20 cellular contexts compared by ENCODE assay signal in the genomic region with DNA sequence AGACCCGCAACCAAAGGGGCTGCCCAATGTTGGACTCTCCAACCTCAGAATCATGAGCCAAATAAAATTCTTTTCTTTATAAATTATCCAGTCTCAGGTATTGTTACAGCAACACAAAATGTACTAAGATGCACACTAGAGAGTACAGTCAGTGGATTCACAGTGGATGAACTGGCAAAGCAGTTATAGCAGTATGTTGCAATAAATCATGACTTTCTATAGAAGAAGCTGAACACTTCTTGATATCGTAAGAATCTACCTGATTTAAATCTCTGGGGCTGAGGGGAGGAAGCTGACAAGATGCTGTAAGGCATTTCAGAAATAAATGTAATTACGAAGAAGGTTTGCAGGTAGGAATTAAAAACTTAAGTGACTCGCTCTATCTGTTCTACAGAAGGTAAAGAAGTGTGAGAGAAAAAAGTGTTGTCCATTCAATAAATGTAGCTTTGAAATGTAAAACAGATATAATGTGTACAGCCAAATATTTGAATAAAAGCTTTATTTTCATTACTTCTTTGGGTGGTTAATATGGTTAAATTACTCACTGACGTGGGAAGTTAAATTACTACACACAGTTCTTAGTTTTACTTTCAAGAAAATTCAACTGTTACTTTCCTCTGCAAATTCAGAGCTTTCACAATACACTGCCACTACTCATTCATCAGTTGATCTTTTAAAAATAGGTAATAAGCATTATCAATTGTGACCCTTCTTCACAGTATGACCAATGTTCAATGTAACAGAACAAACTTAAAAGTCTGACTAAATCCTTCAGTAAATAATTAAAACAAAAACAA. TPM values are rescaled to one million over a fixed set of nuclear protein-coding genes. Genes with fewer than 3 reads are reported as not detected.
DNase-seq lines count a peak whose midpoint lies in the region; ATAC-seq and TF ChIP-seq lines count a peak whose summit lies in the region.
"Had no signal": no experiment of that assay in that cellular context is flagged by ENCODE, and none has a peak within 500 bp of the region (broad histone marks: within the 10 kb centered on the region; RNA-seq: fewer than 3 reads in every experiment).

No MANE protein-coding gene starts in this region.

- H3K27me3 Mint-ChIP-seq in activated CD8-positive, alpha-beta T cell treated with anti-CD3 and anti-CD28 coated beads for 36 hours: no peaks in the 10 kb centered on the region
- no peaks in the 10 kb centered on the region for H3K27me3 Mint-ChIP-seq in T-cell
- H3K27me3 Mint-ChIP-seq: naive B cell; stimulated activated naive B cell treated with anti-CD40 and anti-IgM and Interleukin-4, amounts not matched to agents 10 μg/mL and 1 μg/mL and 100 μg/mL, for 72 hours had no signal

- peaks cover 83% of the 10 kb centered on the region for H3K4me1 Mint-ChIP-seq in activated CD8-positive, alpha-beta T cell treated with anti-CD3 and anti-CD28 coated beads for 36 hours (ENCODE audit: low read depth)
- H3K4me1 Mint-ChIP-seq in T-cell: peaks cover 93 to 96% (median 94%) of the 10 kb centered on the region in 3 donors

- H3K4me1 ChIP-seq in mucosa of descending colon (ENCODE audit: low read depth): peaks cover 14% of the 10 kb centered on the region

- no peak for TF ChIP-seq CTCF in activated CD8-positive, alpha-beta T cell treated with anti-CD3 and anti-CD28 coated beads for 36 hours (IDR thresholded peaks at IDR 0.05)
- TF ChIP-seq CTCF in fibroblast of mammary gland (conservative IDR thresholded peaks at IDR 0.05; ENCODE audit: control insufficient read depth, insufficient read depth, low read depth, low read length) (no peak), mucosa of descending colon (IDR thresholded peaks at IDR 0.05) (no peak)

- H3K4me3 ChIP-seq in fibroblast of mammary gland (ENCODE audit: control insufficient read depth, low read depth, low read length): no peak overlapping the region
- no peak overlapping the region for H3K4me3 ChIP-seq in mucosa of descending colon
- H3K4me3 ChIP-seq: adrenal gland, thyroid gland had no signal

- H3K36me3 ChIP-seq in mucosa of descending colon (ENCODE audit: low read depth): no peaks in the 10 kb centered on the region
- H3K36me3 ChIP-seq: adrenal gland, brain microvascular endothelial cell, thyroid gland had no signal

- intact Hi-C loops in activated CD8-positive, alpha-beta T cell treated with anti-CD3 and anti-CD28 coated beads for 36 hours (cut with micrococcal nuclease): loop anchor here (1.0 kb wide), 1 partner anchor 18 kb away; no protein-coding TSS in a partner anchor
- intact Hi-C loops in mucosa of descending colon (cut with DNase I, micrococcal nuclease): no loop called here

- no peaks in the 10 kb centered on the region for H3K9me3 ChIP-seq in mucosa of descending colon
- H3K9me3 ChIP-seq: adrenal gland, SK-N-SH, thyroid gland had no signal

- ATAC-seq in activated naive CD4-positive, alpha-beta T cell treated with anti-CD3 and anti-CD28 coated beads, Interleukin-2, amount 50 U/mL, for 72 hours: peak; percentile 47 to 64
- ATAC-seq in activated CD8-positive, alpha-beta T cell treated with anti-CD3 and anti-CD28 coated beads for 36 hours: peak; percentile 60
- ATAC-seq in mucosa of descending colon (no peak), T-cell (replicated peaks in 1 of 4) (no peak)
- ATAC-seq: stimulated activated naive B cell treated with anti-CD40 and anti-IgM and Interleukin-4, amounts not matched to agents 10 μg/mL and 1 μg/mL and 100 μg/mL, for 72 hours had no signal

- CTCF ChIA-PET in activated CD8-positive, alpha-beta T cell treated with anti-CD3 and anti-CD28 coated beads for 36 hours (lab: Charles Lee): interaction anchor here (0.9 to 1.5 kb wide), 5 partner anchors 15 to 403 kb away, joined by 3 to 4 read pairs (median 3); no protein-coding TSS in a partner anchor
- CTCF ChIA-PET in T-cell (lab: Charles Lee): interaction anchor here in 1 of 2 donors (0.8 kb wide), 1 partner anchor 16 kb away, joined by 4 read pairs; no protein-coding TSS in a partner anchor

- no peaks in the 10 kb centered on the region for H3K9me3 Mint-ChIP-seq in activated naive CD4-positive, alpha-beta T cell treated with anti-CD3 and anti-CD28 coated beads, Interleukin-2, amount 50 U/mL, for 72 hours
- peaks cover 3% of the 10 kb centered on the region for H3K9me3 Mint-ChIP-seq in activated CD8-positive, alpha-beta T cell treated with anti-CD3 and anti-CD28 coated beads for 36 hours
- H3K9me3 Mint-ChIP-seq in T-cell: no peaks in the 10 kb centered on the region
- H3K9me3 Mint-ChIP-seq: naive B cell; stimulated activated naive B cell treated with anti-CD40 and anti-IgM and Interleukin-4, amounts not matched to agents 10 μg/mL and 1 μg/mL and 100 μg/mL, for 72 hours had no signal

- no peak for DNase-seq in activated naive CD4-positive, alpha-beta T cell treated with anti-CD3 and anti-CD28 coated beads, Interleukin-2, amount 50 U/mL, for 72 hours (ENCODE audit: low spot score in 2 of 2)
- no peak for DNase-seq in activated naive CD4-positive, alpha-beta T cell treated with anti-CD3 and anti-CD28 coated beads, Interleukin-2, amount 50 U/mL, for 16 hours
- no peak for DNase-seq in activated CD8-positive, alpha-beta T cell treated with anti-CD3 and anti-CD28 coated beads for 36 hours
- peak; percentile 8 for DNase-seq in fibroblast of mammary gland (ENCODE audit: low read depth)
- no peak for DNase-seq in anterior cingulate cortex (lab: John Stamatoyannopoulos, UW)
- DNase-seq in mucosa of descending colon: no peak
- no peak for DNase-seq in T-cell
- DNase-seq: adrenal gland; brain microvascular endothelial cell; C1 segment of cervical spinal cord; effector CD8-positive, alpha-beta T cell; mesendoderm; naive B cell; NCI-H2081; NCI-H345; OCI-M1; SK-N-SH; stimulated activated CD4-positive, alpha-beta T cell treated with anti-CD3 and anti-CD28 coated beads, Interleukin-4, amount 100 ng/mL, for 1 hour; stimulated activated naive B cell treated with anti-CD40 and anti-IgM and Interleukin-4, amounts not matched to agents 10 μg/mL and 1 μg/mL and 100 μg/mL, for 72 hours; thyroid gland had no signal

- POLR2A ChIA-PET in activated CD8-positive, alpha-beta T cell treated with anti-CD3 and anti-CD28 coated beads for 36 hours (lab: Charles Lee): interaction anchor here (0.5 to 1.6 kb wide), 3 partner anchors 16 to 245 kb away, joined by 3 to 5 read pairs (median 3); partner anchors contain the start of gene RYBP
- POLR2A ChIA-PET in T-cell (lab: Charles Lee): interaction anchor here in 1 of 2 donors (0.6 kb wide), 1 partner anchor 26 kb away, joined by 3 read pairs; no protein-coding TSS in a partner anchor

- H3K36me3 Mint-ChIP-seq in activated naive CD4-positive, alpha-beta T cell treated with anti-CD3 and anti-CD28 coated beads, Interleukin-2, amount 50 U/mL, for 72 hours: no peaks in the 10 kb centered on the region
- peaks cover 9% of the 10 kb centered on the region for H3K36me3 Mint-ChIP-seq in activated CD8-positive, alpha-beta T cell treated with anti-CD3 and anti-CD28 coated beads for 36 hours (ENCODE audit: low read depth)
- H3K36me3 Mint-ChIP-seq in T-cell: peaks cover 8% of the 10 kb centered on the region
- H3K36me3 Mint-ChIP-seq: naive B cell had no signal

- no peak overlapping the region for H3K4me3 Mint-ChIP-seq in activated CD8-positive, alpha-beta T cell treated with anti-CD3 and anti-CD28 coated beads for 36 hours
- peak overlapping the region in 1 of 3 donors; percentile 43 for H3K4me3 Mint-ChIP-seq in T-cell
- H3K4me3 Mint-ChIP-seq: stimulated activated naive B cell treated with anti-CD40 and anti-IgM and Interleukin-4, amounts not matched to agents 10 μg/mL and 1 μg/mL and 100 μg/mL, for 72 hours had no signal

- H3K27ac Mint-ChIP-seq in activated naive CD4-positive, alpha-beta T cell treated with anti-CD3 and anti-CD28 coated beads, Interleukin-2, amount 50 U/mL, for 72 hours: peak overlapping the region in 1 of 2 donors; percentile 55
- no peak overlapping the region for H3K27ac Mint-ChIP-seq in activated CD8-positive, alpha-beta T cell treated with anti-CD3 and anti-CD28 coated beads for 36 hours
- H3K27ac Mint-ChIP-seq in T-cell: no peak overlapping the region
- H3K27ac Mint-ChIP-seq: stimulated activated naive B cell treated with anti-CD40 and anti-IgM and Interleukin-4, amounts not matched to agents 10 μg/mL and 1 μg/mL and 100 μg/mL, for 72 hours had no signal

RNA-seq across cellular contexts. Expression of gene RYBP, which starts 37.2 kb away (rescaled TPM):
- 10 to 100 TPM; 15.9 to 36.6 TPM for total RNA-seq in activated naive CD4-positive, alpha-beta T cell treated with anti-CD3 and anti-CD28 coated beads, Interleukin-2, amount 50 U/mL, for 72 hours
- total RNA-seq in activated CD8-positive, alpha-beta T cell treated with anti-CD3 and anti-CD28 coated beads for 36 hours: 10 to 100 TPM; 19.1 to 19.4 TPM
- total RNA-seq in mucosa of descending colon: 10 to 100 TPM; 16.4 to 22.9 (median 17.1) TPM
- 10 to 100 TPM in 4 of 5 donors, 1 to 10 TPM in 1; 8.8 to 17.1 (median 12.8) TPM for total RNA-seq in T-cell

Comparison
In these comparisons a context has a peak if more than half of its experiments do, and no peak if none do; other contexts are left out.
1. ATAC-seq: peak in activated naive CD4-positive, alpha-beta T cell treated with anti-CD3 and anti-CD28 coated beads, Interleukin-2, amount 50 U/mL, for 72 hours (2 of 2) and activated CD8-positive, alpha-beta T cell treated with anti-CD3 and anti-CD28 coated beads for 36 hours (single experiment); none in mucosa of descending colon (single experiment) and T-cell (0 of 4).